Comparison of ENCODE assay signal across 32 cellular contexts in the genomic region with DNA sequence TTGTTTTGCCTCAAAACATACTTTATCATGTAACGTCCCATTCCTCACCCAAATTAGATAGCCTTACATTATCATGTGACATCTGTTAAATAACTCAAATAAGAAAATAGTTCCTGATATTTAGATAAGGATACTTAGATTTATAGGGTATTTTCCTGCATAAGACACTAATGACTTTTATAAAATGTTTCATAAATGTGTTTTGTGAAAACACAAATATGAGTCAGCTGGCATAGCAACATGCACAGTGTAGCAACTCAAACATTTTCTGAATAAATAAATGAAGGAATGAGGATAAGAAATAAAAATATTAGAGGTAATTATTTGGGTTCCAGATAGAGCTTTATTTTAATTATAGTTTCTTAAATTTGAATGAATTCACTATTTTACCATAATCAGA.
"Had no signal": no experiment of that assay in that cellular context is flagged by ENCODE, and none has a peak within 500 bp of the region (broad histone marks: within the 10 kb centered on the region; RNA-seq: fewer than 3 reads in every experiment).

No MANE protein-coding gene starts in this region.

- DNase-seq: activated B cell treated with CpG ODN at 0.5 μM for 24 hours; activated CD4-positive, alpha-beta memory T cell treated with anti-CD3 and anti-CD28 coated beads, Interleukin-2, amount 10 ng/mL, durations not matched to agents 7 days and 5 days; activated CD4-positive, alpha-beta T cell treated with anti-CD3 and anti-CD28 coated beads for 4 hours; activated CD4-positive, alpha-beta T cell treated with anti-CD3 and anti-CD28 coated beads, Interleukin-2, amount 50 U/mL, for 1 hour; activated CD4-positive, CD25-positive, alpha-beta regulatory T cell treated with anti-CD3 and anti-CD28 coated beads, Interleukin-2, amount 50 U/mL, for 72 hours; activated CD8-positive, alpha-beta memory T cell treated with anti-CD3 and anti-CD28 coated beads for 24 hours; activated CD8-positive, alpha-beta memory T cell treated with anti-CD3 and anti-CD28 coated beads, Interleukin-2, amount 10 ng/mL, durations not matched to agents 7 days and 5 days; activated CD8-positive, alpha-beta memory T cell treated with anti-CD3 and anti-CD28 coated beads, Interleukin-2, amount 50 U/mL, for 48 hours; activated effector memory CD4-positive, alpha-beta T cell treated with Interleukin-2 at 50 U/mL for 16 hours; activated naive CD4-positive, alpha-beta T cell treated with anti-CD3 and anti-CD28 coated beads, Interleukin-2, amount 10 ng/mL, durations not matched to agents 7 days and 5 days; activated naive CD8-positive, alpha-beta T cell treated with anti-CD3 and anti-CD28 coated beads, Interleukin-2, amount 50 U/mL, for 24 hours; activated T-cell treated with anti-CD3 and anti-CD28 coated beads, Interleukin-2, amount 50 U/mL, for 48 hours; amniotic stem cell; aorta; brain microvascular endothelial cell; central memory CD4-positive, alpha-beta T cell; NCI-H1092 treated with DMSO at 0.1 percent for 48 hours; NCI-H1417 treated with DMSO at 0.1 percent for 48 hours; NCI-H1694 treated with DMSO at 0.1 percent for 48 hours; NCI-H2029; NCI-H345; NCI-H524 treated with DMSO at 0.1 percent for 48 hours; Peyer's patch; RPMI8226; SHP77 treated with DMSO at 0.1 percent for 48 hours; SW 1271; T-helper 1 cell; T-helper 2 cell; T-helper 9 cell had no signal

- H3K27me3 ChIP-seq: brain microvascular endothelial cell, Peyer's patch, SJSA1 had no signal

- H3K27me3 Mint-ChIP-seq: activated B cell treated with CpG ODN at 0.5 μM for 24 hours; activated CD4-positive, alpha-beta memory T cell treated with anti-CD3 and anti-CD28 coated beads, Interleukin-2, amount 10 ng/mL, durations not matched to agents 7 days and 5 days; activated CD8-positive, alpha-beta memory T cell treated with anti-CD3 and anti-CD28 coated beads, Interleukin-2, amount 10 ng/mL, durations not matched to agents 7 days and 5 days; activated naive CD4-positive, alpha-beta T cell treated with anti-CD3 and anti-CD28 coated beads, Interleukin-2, amount 10 ng/mL, durations not matched to agents 7 days and 5 days; activated naive CD8-positive, alpha-beta T cell; activated naive CD8-positive, alpha-beta T cell treated with anti-CD3 and anti-CD28 coated beads, Interleukin-2, amount 50 U/mL, for 24 hours had no signal

- H3K36me3 Mint-ChIP-seq: activated CD8-positive, alpha-beta memory T cell treated with anti-CD3 and anti-CD28 coated beads, Interleukin-2, amount 10 ng/mL, durations not matched to agents 7 days and 5 days; activated naive CD4-positive, alpha-beta T cell treated with anti-CD3 and anti-CD28 coated beads, Interleukin-2, amount 10 ng/mL, durations not matched to agents 7 days and 5 days; activated naive CD8-positive, alpha-beta T cell had no signal

- ATAC-seq: activated CD8-positive, alpha-beta memory T cell treated with anti-CD3 and anti-CD28 coated beads, Interleukin-2, amount 10 ng/mL, durations not matched to agents 7 days and 5 days; activated naive CD8-positive, alpha-beta T cell treated with anti-CD3 and anti-CD28 coated beads, Interleukin-2, amount 50 U/mL, for 24 hours had no signal

- H3K27ac ChIP-seq: brain microvascular endothelial cell, Peyer's patch, SJSA1, VCaP had no signal

- H3K4me1 Mint-ChIP-seq: activated CD4-positive, alpha-beta memory T cell treated with anti-CD3 and anti-CD28 coated beads, Interleukin-2, amount 10 ng/mL, durations not matched to agents 7 days and 5 days; activated naive CD4-positive, alpha-beta T cell treated with anti-CD3 and anti-CD28 coated beads, Interleukin-2, amount 10 ng/mL, durations not matched to agents 7 days and 5 days had no signal

- H3K9me3 ChIP-seq: Peyer's patch, SJSA1 had no signal

- H3K4me3 Mint-ChIP-seq: activated B cell treated with CpG ODN at 0.5 μM for 24 hours; activated CD4-positive, alpha-beta memory T cell treated with anti-CD3 and anti-CD28 coated beads, Interleukin-2, amount 10 ng/mL, durations not matched to agents 7 days and 5 days; activated CD8-positive, alpha-beta memory T cell treated with anti-CD3 and anti-CD28 coated beads, Interleukin-2, amount 10 ng/mL, durations not matched to agents 7 days and 5 days; activated naive CD4-positive, alpha-beta T cell treated with anti-CD3 and anti-CD28 coated beads, Interleukin-2, amount 10 ng/mL, durations not matched to agents 7 days and 5 days; activated naive CD8-positive, alpha-beta T cell; activated naive CD8-positive, alpha-beta T cell treated with anti-CD3 and anti-CD28 coated beads, Interleukin-2, amount 50 U/mL, for 24 hours had no signal

- H3K4me3 ChIP-seq: Peyer's patch, SJSA1 had no signal

- H3K27ac Mint-ChIP-seq: activated B cell treated with CpG ODN at 0.5 μM for 24 hours; activated CD4-positive, alpha-beta memory T cell treated with anti-CD3 and anti-CD28 coated beads, Interleukin-2, amount 10 ng/mL, durations not matched to agents 7 days and 5 days; activated CD8-positive, alpha-beta memory T cell treated with anti-CD3 and anti-CD28 coated beads, Interleukin-2, amount 10 ng/mL, durations not matched to agents 7 days and 5 days; activated naive CD4-positive, alpha-beta T cell treated with anti-CD3 and anti-CD28 coated beads, Interleukin-2, amount 10 ng/mL, durations not matched to agents 7 days and 5 days; activated naive CD8-positive, alpha-beta T cell; activated naive CD8-positive, alpha-beta T cell treated with anti-CD3 and anti-CD28 coated beads, Interleukin-2, amount 50 U/mL, for 24 hours had no signal

- H3K36me3 ChIP-seq: brain microvascular endothelial cell, Peyer's patch, SJSA1 had no signal

- H3K4me1 ChIP-seq: Peyer's patch, SJSA1 had no signal

- H3K9me3 Mint-ChIP-seq: activated B cell treated with CpG ODN at 0.5 μM for 24 hours; activated CD4-positive, alpha-beta memory T cell treated with anti-CD3 and anti-CD28 coated beads, Interleukin-2, amount 10 ng/mL, durations not matched to agents 7 days and 5 days; activated naive CD4-positive, alpha-beta T cell treated with anti-CD3 and anti-CD28 coated beads, Interleukin-2, amount 10 ng/mL, durations not matched to agents 7 days and 5 days had no signal
